8 cellular contexts compared by ENCODE assay signal in the genomic region with DNA sequence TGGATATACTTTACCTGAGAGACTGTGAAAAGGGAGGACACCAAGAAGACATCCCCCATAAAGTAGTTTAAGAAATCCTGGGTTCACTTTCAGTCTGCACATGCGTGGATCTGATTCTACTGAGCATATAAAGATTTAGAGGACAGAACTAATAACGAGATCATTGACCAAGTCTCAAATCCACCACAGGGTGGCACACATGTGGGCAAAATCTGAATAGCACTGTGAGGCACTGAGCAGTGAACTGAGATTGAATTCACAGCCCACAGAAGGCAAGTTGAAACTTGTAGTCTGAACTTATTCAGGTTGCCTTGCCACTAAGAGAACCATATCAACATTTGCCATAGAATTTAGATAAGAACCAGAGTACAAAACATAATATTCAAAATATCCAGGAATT.
DNase-seq lines count a peak whose midpoint lies in the region; ATAC-seq and TF ChIP-seq lines count a peak whose summit lies in the region.

No MANE protein-coding gene starts in this region.

- peak overlapping the region; percentile 32 for H2AFZ ChIP-seq in neuronal stem cell (ENCODE audit: low read length)

- no peak overlapping the region for H3K4me3 Mint-ChIP-seq in endothelial cell (ENCODE audit: unreplicated experiment)

- no peak overlapping the region for H3K27ac Mint-ChIP-seq in endothelial cell (ENCODE audit: unreplicated experiment)

- DNase-seq in NCI-H1092 treated with DMSO at 0.1 percent for 48 hours (lab: John Stamatoyannopoulos, UW) (peak; percentile 54), NCI-H1092 (lab: John Stamatoyannopoulos, UW) (no peak), HPDE6-E6E7 (ENCODE audit: extremely low spot score) (peak; percentile 79), RPMI8226 (peak; percentile 20), endothelial cell (ENCODE audit: low spot score) (peak; percentile 21), neuronal stem cell (ENCODE audit: low spot score) (peak; percentile 35)

- no peak overlapping the region for H3K4me3 ChIP-seq in neuronal stem cell (ENCODE audit: low read length in 2 of 2)

- H3K9me3 ChIP-seq in neuronal stem cell (replicated peaks in 1 of 2; ENCODE audit: control insufficient read depth in 2 of 2, insufficient read depth in 1 of 2, low read depth in 1 of 2, low read length in 2 of 2) = no peaks in the 10 kb centered on the region

- peaks cover 3% of the 10 kb centered on the region for H3K27me3 Mint-ChIP-seq in endothelial cell (ENCODE audit: unreplicated experiment)

- TF ChIP-seq CTCF in endothelial cell (IDR thresholded peaks at IDR 0.05; ENCODE audit: unreplicated experiment) = no peak

- no peaks in the 10 kb centered on the region for H3K36me3 ChIP-seq in neuronal stem cell (replicated peaks in 1 of 2; ENCODE audit: control insufficient read depth in 2 of 2, insufficient read depth in 2 of 2, low read length in 2 of 2)

- H2BK120ac ChIP-seq in neuronal stem cell (ENCODE audit: low read depth, low read length) = no peak overlapping the region

- peaks cover 10% of the 10 kb centered on the region for H3K9me3 Mint-ChIP-seq in endothelial cell (ENCODE audit: unreplicated experiment)

- H2BK5ac ChIP-seq in neuronal stem cell (ENCODE audit: low read length) = no peak overlapping the region

- no peak overlapping the region for H3K23ac ChIP-seq in neuronal stem cell (ENCODE audit: low read depth, low read length, poor library complexity)

- peak; percentile 80 for ATAC-seq in GM21515 (IDR thresholded peaks at IDR 0.05; ENCODE audit: unreplicated experiment)
- ATAC-seq in GM19467 (IDR thresholded peaks at IDR 0.05; ENCODE audit: unreplicated experiment) = no peak

- no peak overlapping the region for H3K27ac ChIP-seq in neuronal stem cell (replicated peaks; ENCODE audit: low read length)

- WGBS in neuronal stem cell (ENCODE audit: extremely low coverage in 2 of 2, insufficient read length in 2 of 2, insufficient replicate concordance in 1 of 2), 2 donors = no CpG with 5 or more reads among the region's 2 CpGs

- no peak overlapping the region for H3K4me2 ChIP-seq in neuronal stem cell (ENCODE audit: insufficient read depth, low read length, poor library complexity, severe bottlenecking)

- H2BK15ac ChIP-seq in neuronal stem cell (ENCODE audit: low read length) = no peak overlapping the region

- H3K4me1 Mint-ChIP-seq in endothelial cell (ENCODE audit: unreplicated experiment) = peaks cover 21% of the 10 kb centered on the region

- H3K4me1 ChIP-seq in neuronal stem cell (ENCODE audit: control insufficient read depth in 2 of 2, insufficient read depth in 1 of 2, low read depth in 1 of 2, low read length in 2 of 2) = peaks cover 1% of the 10 kb centered on the region in 2 donors

- no peaks in the 10 kb centered on the region for H3K36me3 Mint-ChIP-seq in endothelial cell (ENCODE audit: low read depth, unreplicated experiment)

- H4K8ac ChIP-seq in neuronal stem cell (ENCODE audit: low read depth, low read length) = no peak overlapping the region

- no peak overlapping the region for H3K4ac ChIP-seq in neuronal stem cell (ENCODE audit: low read length)

- H4K91ac ChIP-seq in neuronal stem cell (ENCODE audit: low read depth, low read length, poor library complexity) = no peak overlapping the region

- no peaks in the 10 kb centered on the region for H3K27me3 ChIP-seq in neuronal stem cell (ENCODE audit: control insufficient read depth in 3 of 3, insufficient read depth in 3 of 3, low read depth in 1 of 3, low read length in 3 of 3)

- no peaks in the 10 kb centered on the region for H3K79me1 ChIP-seq in neuronal stem cell (ENCODE audit: low read depth, low read length)

- no peak overlapping the region for H2BK12ac ChIP-seq in neuronal stem cell (ENCODE audit: low read length)

- no peak overlapping the region for H3K18ac ChIP-seq in neuronal stem cell (ENCODE audit: low read length)

- no peak overlapping the region for H3K14ac ChIP-seq in neuronal stem cell (ENCODE audit: low read length)

- H3K9ac ChIP-seq in neuronal stem cell (ENCODE audit: low read depth, low read length, poor library complexity) = no peak overlapping the region

- no peak overlapping the region for H2AK5ac ChIP-seq in neuronal stem cell (ENCODE audit: low read depth, low read length)
